In the genomic region with DNA sequence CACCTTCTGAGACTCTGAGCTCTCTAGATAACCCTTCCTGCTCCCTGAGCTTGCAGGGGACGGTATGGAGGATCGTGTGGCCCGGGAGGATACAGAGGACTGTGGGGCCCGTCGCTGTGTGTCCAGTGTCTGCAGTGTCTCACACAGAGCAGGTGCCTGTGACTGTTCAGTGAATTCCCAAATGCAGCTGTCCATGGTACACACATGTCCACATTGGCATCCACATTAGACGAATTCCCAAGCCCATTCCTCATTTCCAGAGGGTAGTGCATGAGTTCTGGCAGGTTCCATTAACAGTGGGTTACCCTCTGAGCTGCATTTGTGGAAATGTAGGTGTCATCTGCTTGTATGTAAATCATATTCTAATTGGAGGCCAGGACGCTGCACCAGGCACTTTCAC, we compare ENCODE assay signal across 1 cellular context.
TF ChIP-seq lines count a peak whose summit lies in the region.

No MANE protein-coding gene starts in this region.

TF ChIP-seq in WTC11, 78 proteins besides CTCF, POLR2A, EP300 and RAD21 (continued from another document):
- TF ChIP-seq, protein P1, sequence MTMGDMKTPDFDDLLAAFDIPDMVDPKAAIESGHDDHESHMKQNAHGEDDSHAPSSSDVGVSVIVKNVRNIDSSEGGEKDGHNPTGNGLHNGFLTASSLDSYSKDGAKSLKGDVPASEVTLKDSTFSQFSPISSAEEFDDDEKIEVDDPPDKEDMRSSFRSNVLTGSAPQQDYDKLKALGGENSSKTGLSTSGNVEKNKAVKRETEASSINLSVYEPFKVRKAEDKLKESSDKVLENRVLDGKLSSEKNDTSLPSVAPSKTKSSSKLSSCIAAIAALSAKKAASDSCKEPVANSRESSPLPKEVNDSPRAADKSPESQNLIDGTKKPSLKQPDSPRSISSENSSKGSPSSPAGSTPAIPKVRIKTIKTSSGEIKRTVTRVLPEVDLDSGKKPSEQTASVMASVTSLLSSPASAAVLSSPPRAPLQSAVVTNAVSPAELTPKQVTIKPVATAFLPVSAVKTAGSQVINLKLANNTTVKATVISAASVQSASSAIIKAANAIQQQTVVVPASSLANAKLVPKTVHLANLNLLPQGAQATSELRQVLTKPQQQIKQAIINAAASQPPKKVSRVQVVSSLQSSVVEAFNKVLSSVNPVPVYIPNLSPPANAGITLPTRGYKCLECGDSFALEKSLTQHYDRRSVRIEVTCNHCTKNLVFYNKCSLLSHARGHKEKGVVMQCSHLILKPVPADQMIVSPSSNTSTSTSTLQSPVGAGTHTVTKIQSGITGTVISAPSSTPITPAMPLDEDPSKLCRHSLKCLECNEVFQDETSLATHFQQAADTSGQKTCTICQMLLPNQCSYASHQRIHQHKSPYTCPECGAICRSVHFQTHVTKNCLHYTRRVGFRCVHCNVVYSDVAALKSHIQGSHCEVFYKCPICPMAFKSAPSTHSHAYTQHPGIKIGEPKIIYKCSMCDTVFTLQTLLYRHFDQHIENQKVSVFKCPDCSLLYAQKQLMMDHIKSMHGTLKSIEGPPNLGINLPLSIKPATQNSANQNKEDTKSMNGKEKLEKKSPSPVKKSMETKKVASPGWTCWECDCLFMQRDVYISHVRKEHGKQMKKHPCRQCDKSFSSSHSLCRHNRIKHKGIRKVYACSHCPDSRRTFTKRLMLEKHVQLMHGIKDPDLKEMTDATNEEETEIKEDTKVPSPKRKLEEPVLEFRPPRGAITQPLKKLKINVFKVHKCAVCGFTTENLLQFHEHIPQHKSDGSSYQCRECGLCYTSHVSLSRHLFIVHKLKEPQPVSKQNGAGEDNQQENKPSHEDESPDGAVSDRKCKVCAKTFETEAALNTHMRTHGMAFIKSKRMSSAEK (CRISPR knock-in tag; IDR thresholded peaks at IDR 0.05; ENCODE audit: borderline replicate concordance), result no peak
- TF ChIP-seq, protein P2, sequence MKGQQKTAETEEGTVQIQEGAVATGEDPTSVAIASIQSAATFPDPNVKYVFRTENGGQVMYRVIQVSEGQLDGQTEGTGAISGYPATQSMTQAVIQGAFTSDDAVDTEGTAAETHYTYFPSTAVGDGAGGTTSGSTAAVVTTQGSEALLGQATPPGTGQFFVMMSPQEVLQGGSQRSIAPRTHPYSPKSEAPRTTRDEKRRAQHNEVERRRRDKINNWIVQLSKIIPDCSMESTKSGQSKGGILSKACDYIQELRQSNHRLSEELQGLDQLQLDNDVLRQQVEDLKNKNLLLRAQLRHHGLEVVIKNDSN (CRISPR knock-in tag; IDR thresholded peaks at IDR 0.05), result no peak
- no peak for TF ChIP-seq GRHL2 (CRISPR knock-in tag; IDR thresholded peaks at IDR 0.05; ENCODE audit: insufficient replicate concordance, severe bottlenecking)
- TF ChIP-seq FOXP1 (CRISPR knock-in tag; IDR thresholded peaks at IDR 0.05; ENCODE audit: borderline replicate concordance), result no peak
- TF ChIP-seq, protein P3, sequence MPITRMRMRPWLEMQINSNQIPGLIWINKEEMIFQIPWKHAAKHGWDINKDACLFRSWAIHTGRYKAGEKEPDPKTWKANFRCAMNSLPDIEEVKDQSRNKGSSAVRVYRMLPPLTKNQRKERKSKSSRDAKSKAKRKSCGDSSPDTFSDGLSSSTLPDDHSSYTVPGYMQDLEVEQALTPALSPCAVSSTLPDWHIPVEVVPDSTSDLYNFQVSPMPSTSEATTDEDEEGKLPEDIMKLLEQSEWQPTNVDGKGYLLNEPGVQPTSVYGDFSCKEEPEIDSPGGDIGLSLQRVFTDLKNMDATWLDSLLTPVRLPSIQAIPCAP (CRISPR knock-in tag; IDR thresholded peaks at IDR 0.05), result no peak
- TF ChIP-seq, protein P4, sequence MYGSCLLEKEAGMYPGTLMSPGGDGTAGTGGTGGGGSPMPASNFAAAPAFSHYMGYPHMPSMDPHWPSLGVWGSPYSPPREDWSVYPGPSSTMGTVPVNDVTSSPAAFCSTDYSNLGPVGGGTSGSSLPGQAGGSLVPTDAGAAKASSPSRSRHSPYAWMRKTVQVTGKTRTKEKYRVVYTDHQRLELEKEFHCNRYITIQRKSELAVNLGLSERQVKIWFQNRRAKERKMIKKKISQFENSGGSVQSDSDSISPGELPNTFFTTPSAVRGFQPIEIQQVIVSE (CRISPR knock-in tag; IDR thresholded peaks at IDR 0.05; ENCODE audit: borderline replicate concordance), result no peak
- TF ChIP-seq KAT7 (CRISPR knock-in tag; IDR thresholded peaks at IDR 0.05; ENCODE audit: borderline replicate concordance), result no peak
- no peak for TF ChIP-seq OVOL2 (CRISPR knock-in tag; IDR thresholded peaks at IDR 0.05; ENCODE audit: borderline replicate concordance)
